In genomic region chr14:102258136-102258535, GRCh38 we compare ENCODE assay signal across 20 cellular contexts.
"Had no signal": no experiment of that assay in that cellular context is flagged by ENCODE, and none has a peak within 500 bp of the region (broad histone marks: within the 10 kb centered on the region; RNA-seq: fewer than 3 reads in every experiment).

No MANE protein-coding gene starts in this region.

- DNase-seq: Kasumi-1, MM.1S, NCI-H1092 treated with DMSO at 0.1 percent for 48 hours, NCI-H1436, NCI-H187, NCI-H2029, NCI-H2081 treated with DMSO at 0.1 percent for 48 hours, NCI-H2171, NCI-H226, NCI-H446, NCI-H510A, NCI-H524 treated with DMSO at 0.1 percent for 48 hours, NCI-H69, NCI-H774, PC-3, SHP77, SK-N-SH, SW 1271 had no signal

- H3K9ac ChIP-seq: KMS-11, SK-N-SH had no signal

- H3K9me2 ChIP-seq: SK-N-SH had no signal

- H3K4me2 ChIP-seq: KMS-11, SK-N-SH had no signal

- ATAC-seq: Panc1, PC-3 had no signal

- H3K9me3 ChIP-seq: SK-N-SH had no signal

- H3K27ac ChIP-seq: KMS-11 had no signal
